Comparison of ENCODE assay signal across 1 cellular context in genomic region chr15:90213123-90213817, GRCh38.
TF ChIP-seq lines count a peak whose summit lies in the region.

No MANE protein-coding gene starts in this region.

TF ChIP-seq in HEK293, 187 proteins besides CTCF, POLR2A, EP300 and RAD21 (continued from another document):
- no peak for TF ChIP-seq ZNF341 (tag by site-specific recombination; IDR thresholded peaks at IDR 0.05; ENCODE audit: low read depth)
- no peak for TF ChIP-seq ZNF48 (tag by site-specific recombination; IDR thresholded peaks at IDR 0.05)
- TF ChIP-seq ZNF560 (tag by site-specific recombination; IDR thresholded peaks at IDR 0.05; ENCODE audit: borderline replicate concordance) = no peak
